32 cellular contexts compared by ENCODE assay signal in the genomic region with DNA sequence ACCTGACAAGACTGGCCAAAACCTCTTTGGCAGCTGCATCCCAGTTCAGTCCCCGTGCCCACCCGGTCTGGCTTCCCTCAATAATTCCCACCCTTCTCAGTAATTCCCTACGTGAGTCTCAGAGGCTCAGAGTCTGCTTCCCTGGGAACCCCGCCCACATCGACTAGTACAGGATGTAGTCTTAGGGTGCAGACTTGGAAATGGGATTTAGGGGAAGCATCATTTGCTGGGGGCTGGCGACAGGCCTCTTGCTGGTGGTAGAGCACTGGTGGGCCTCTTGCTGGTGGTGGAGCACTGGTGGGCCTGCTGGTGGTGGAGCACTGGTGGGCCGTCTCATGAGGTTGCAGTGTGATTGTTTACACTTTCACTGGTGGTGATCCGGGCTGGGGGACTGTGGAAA.
"Had no signal": no experiment of that assay in that cellular context is flagged by ENCODE, and none has a peak within 500 bp of the region (broad histone marks: within the 10 kb centered on the region; RNA-seq: fewer than 3 reads in every experiment).

No MANE protein-coding gene starts in this region.

- H3K27ac Mint-ChIP-seq: activated B cell treated with CpG ODN at 0.5 μM for 24 hours; activated CD4-positive, alpha-beta memory T cell treated with anti-CD3 and anti-CD28 coated beads for 36 hours; activated CD4-positive, alpha-beta T cell treated with anti-CD3 and anti-CD28 coated beads, Interleukin-2, amount 10 ng/mL, durations not matched to agents 24 days and 14 days; activated CD8-positive, alpha-beta T cell treated with anti-CD3 and anti-CD28 coated beads for 36 hours; activated naive CD4-positive, alpha-beta T cell treated with anti-CD3 and anti-CD28 coated beads for 36 hours; activated naive CD4-positive, alpha-beta T cell treated with anti-CD3 and anti-CD28 coated beads, Interleukin-2, amount 50 U/mL, for 72 hours; activated naive CD8-positive, alpha-beta T cell treated with anti-CD3 and anti-CD28 coated beads for 36 hours; activated T-cell treated with anti-CD3 and anti-CD28 coated beads, Interleukin-2, amount 50 U/mL, for 72 hours; activated T-helper 1 cell treated with anti-CD3 and anti-CD28 coated beads, Interleukin-12 subunit alpha, Interleukin-12 subunit beta, Interleukin-2, Interleukin-4 antibody, amounts not matched to agents 30 ng/mL and 10 ng/mL and 1 ng/mL, durations not matched to agents 14 hours and 24 hours and 36 hours; activated T-helper 17 cell treated with anti-CD3 and anti-CD28 coated beads, Interleukin-2, amount 50 U/mL, for 72 hours; T-helper 1 cell treated with Interleukin-12 subunit alpha and Interleukin-12 subunit beta and Interleukin-4 antibody, amounts not matched to agents 30 μg/mL and 1 μg/mL, for 36 hours; T-helper 2 cell treated with Interferon-gamma antibody and Interleukin-4, amounts not matched to agents 5 μg/mL and 100 μg/mL, for 36 hours had no signal

- ATAC-seq: activated CD8-positive, alpha-beta T cell treated with anti-CD3 and anti-CD28 coated beads for 36 hours; activated naive CD4-positive, alpha-beta T cell treated with anti-CD3 and anti-CD28 coated beads, Interleukin-2, amount 50 U/mL, for 72 hours; activated T-cell treated with anti-CD3 and anti-CD28 coated beads, Interleukin-2, amount 50 U/mL, for 4 hours; activated T-cell treated with anti-CD3 and anti-CD28 coated beads, Interleukin-2, amount 50 U/mL, for 72 hours; activated T-helper 17 cell treated with anti-CD3 and anti-CD28 coated beads, Interleukin-2, amount 50 U/mL, for 72 hours; body of pancreas had no signal

- H3K4me3 Mint-ChIP-seq: activated B cell treated with CpG ODN at 0.5 μM for 24 hours; activated CD4-positive, alpha-beta memory T cell treated with anti-CD3 and anti-CD28 coated beads for 36 hours; activated CD4-positive, alpha-beta T cell treated with anti-CD3 and anti-CD28 coated beads, Interleukin-2, amount 10 ng/mL, durations not matched to agents 24 days and 14 days; activated CD8-positive, alpha-beta T cell treated with anti-CD3 and anti-CD28 coated beads for 36 hours; activated naive CD4-positive, alpha-beta T cell treated with anti-CD3 and anti-CD28 coated beads for 36 hours; activated naive CD8-positive, alpha-beta T cell treated with anti-CD3 and anti-CD28 coated beads for 36 hours; activated T-cell treated with anti-CD3 and anti-CD28 coated beads, Interleukin-2, amount 50 U/mL, for 4 hours; activated T-cell treated with anti-CD3 and anti-CD28 coated beads, Interleukin-2, amount 50 U/mL, for 72 hours; activated T-helper 1 cell treated with anti-CD3 and anti-CD28 coated beads, Interleukin-12 subunit alpha, Interleukin-12 subunit beta, Interleukin-2, Interleukin-4 antibody, amounts not matched to agents 30 ng/mL and 10 ng/mL and 1 ng/mL, durations not matched to agents 14 hours and 24 hours and 36 hours; activated T-helper 17 cell treated with anti-CD3 and anti-CD28 coated beads, Interleukin-2, amount 50 U/mL, for 72 hours; T-helper 1 cell treated with Interleukin-12 subunit alpha and Interleukin-12 subunit beta and Interleukin-4 antibody, amounts not matched to agents 30 μg/mL and 1 μg/mL, for 36 hours; T-helper 2 cell treated with Interferon-gamma antibody and Interleukin-4, amounts not matched to agents 5 μg/mL and 100 μg/mL, for 36 hours had no signal

- DNase-seq: activated B cell treated with CpG ODN at 0.5 μM for 24 hours; activated CD4-positive, alpha-beta memory T cell treated with anti-CD3 and anti-CD28 coated beads for 36 hours; activated CD4-positive, alpha-beta T cell treated with anti-CD3 and anti-CD28 coated beads for 4 hours; activated CD4-positive, alpha-beta T cell treated with anti-CD3 and anti-CD28 coated beads, Interleukin-2, amount 10 ng/mL, durations not matched to agents 24 days and 14 days; activated CD4-positive, CD25-positive, alpha-beta regulatory T cell treated with anti-CD3 and anti-CD28 coated beads, Interleukin-2, amount 50 U/mL, for 72 hours; activated CD8-positive, alpha-beta memory T cell treated with anti-CD3 and anti-CD28 coated beads, Interleukin-2, amount 50 U/mL, for 4 hours; activated CD8-positive, alpha-beta T cell treated with anti-CD3 and anti-CD28 coated beads for 36 hours; activated effector memory CD4-positive, alpha-beta T cell treated with anti-CD3 and anti-CD28 coated beads, Interleukin-2, amount 50 U/mL, for 16 hours; activated gamma-delta T cell treated with Interleukin-2 at 50 U/mL for 16 hours; activated naive CD4-positive, alpha-beta T cell; activated naive CD4-positive, alpha-beta T cell treated with anti-CD3 and anti-CD28 coated beads for 36 hours; activated naive CD4-positive, alpha-beta T cell treated with anti-CD3 and anti-CD28 coated beads, Interleukin-2, amount 50 U/mL, for 16 hours; activated naive CD8-positive, alpha-beta T cell treated with anti-CD3 and anti-CD28 coated beads for 36 hours; activated T-cell treated with anti-CD3 and anti-CD28 coated beads for 4 hours; activated T-cell treated with anti-CD3 and anti-CD28 coated beads, Interleukin-2, amount 50 U/mL, for 1 hour; activated T-cell treated with anti-CD3 and anti-CD28 coated beads, Interleukin-2, amount 50 U/mL, for 4 hours; activated T-cell treated with anti-CD3 and anti-CD28 coated beads, Interleukin-2, amount 50 U/mL, for 72 hours; adrenal gland; amniotic stem cell; aorta; body of pancreas; brain microvascular endothelial cell; central memory CD4-positive, alpha-beta T cell; T-helper 1 cell; T-helper 2 cell; T-helper 9 cell had no signal

- H3K9me3 ChIP-seq: adrenal gland, body of pancreas, breast epithelium had no signal

- H3K27me3 ChIP-seq: adrenal gland, body of pancreas, brain microvascular endothelial cell had no signal

- H3K27me3 Mint-ChIP-seq: activated CD4-positive, alpha-beta T cell treated with anti-CD3 and anti-CD28 coated beads, Interleukin-2, amount 10 ng/mL, durations not matched to agents 24 days and 14 days had no signal

- H3K9me3 Mint-ChIP-seq: activated B cell treated with CpG ODN at 0.5 μM for 24 hours; activated CD4-positive, alpha-beta memory T cell treated with anti-CD3 and anti-CD28 coated beads for 36 hours; activated CD4-positive, alpha-beta T cell treated with anti-CD3 and anti-CD28 coated beads, Interleukin-2, amount 10 ng/mL, durations not matched to agents 24 days and 14 days; activated CD8-positive, alpha-beta T cell treated with anti-CD3 and anti-CD28 coated beads for 36 hours; activated naive CD4-positive, alpha-beta T cell treated with anti-CD3 and anti-CD28 coated beads for 36 hours; activated naive CD4-positive, alpha-beta T cell treated with anti-CD3 and anti-CD28 coated beads, Interleukin-2, amount 50 U/mL, for 72 hours; activated naive CD8-positive, alpha-beta T cell treated with anti-CD3 and anti-CD28 coated beads for 36 hours; activated T-cell treated with anti-CD3 and anti-CD28 coated beads, Interleukin-2, amount 50 U/mL, for 4 hours; activated T-cell treated with anti-CD3 and anti-CD28 coated beads, Interleukin-2, amount 50 U/mL, for 72 hours; activated T-helper 1 cell treated with anti-CD3 and anti-CD28 coated beads, Interleukin-12 subunit alpha, Interleukin-12 subunit beta, Interleukin-2, Interleukin-4 antibody, amounts not matched to agents 30 ng/mL and 10 ng/mL and 1 ng/mL, durations not matched to agents 14 hours and 24 hours and 36 hours; activated T-helper 17 cell treated with anti-CD3 and anti-CD28 coated beads, Interleukin-2, amount 50 U/mL, for 72 hours; T-helper 1 cell treated with Interleukin-12 subunit alpha and Interleukin-12 subunit beta and Interleukin-4 antibody, amounts not matched to agents 30 μg/mL and 1 μg/mL, for 36 hours; T-helper 2 cell treated with Interferon-gamma antibody and Interleukin-4, amounts not matched to agents 5 μg/mL and 100 μg/mL, for 36 hours had no signal

- H3K27ac ChIP-seq: adrenal gland, body of pancreas, brain microvascular endothelial cell, breast epithelium had no signal

- H3K4me1 ChIP-seq: adrenal gland, body of pancreas, breast epithelium had no signal

- H3K4me1 Mint-ChIP-seq: activated B cell treated with CpG ODN at 0.5 μM for 24 hours; activated CD4-positive, alpha-beta T cell treated with anti-CD3 and anti-CD28 coated beads, Interleukin-2, amount 10 ng/mL, durations not matched to agents 24 days and 14 days; activated naive CD8-positive, alpha-beta T cell treated with anti-CD3 and anti-CD28 coated beads for 36 hours; activated T-helper 17 cell treated with anti-CD3 and anti-CD28 coated beads, Interleukin-2, amount 50 U/mL, for 72 hours had no signal

- H3K36me3 ChIP-seq: adrenal gland, brain microvascular endothelial cell, breast epithelium had no signal

- H3K36me3 Mint-ChIP-seq: activated CD4-positive, alpha-beta memory T cell treated with anti-CD3 and anti-CD28 coated beads for 36 hours; activated naive CD4-positive, alpha-beta T cell treated with anti-CD3 and anti-CD28 coated beads, Interleukin-2, amount 50 U/mL, for 72 hours; activated naive CD8-positive, alpha-beta T cell treated with anti-CD3 and anti-CD28 coated beads for 36 hours had no signal

- H3K4me3 ChIP-seq: adrenal gland, body of pancreas, breast epithelium had no signal
